Comparison of ENCODE assay signal across 20 cellular contexts in the genomic region with DNA sequence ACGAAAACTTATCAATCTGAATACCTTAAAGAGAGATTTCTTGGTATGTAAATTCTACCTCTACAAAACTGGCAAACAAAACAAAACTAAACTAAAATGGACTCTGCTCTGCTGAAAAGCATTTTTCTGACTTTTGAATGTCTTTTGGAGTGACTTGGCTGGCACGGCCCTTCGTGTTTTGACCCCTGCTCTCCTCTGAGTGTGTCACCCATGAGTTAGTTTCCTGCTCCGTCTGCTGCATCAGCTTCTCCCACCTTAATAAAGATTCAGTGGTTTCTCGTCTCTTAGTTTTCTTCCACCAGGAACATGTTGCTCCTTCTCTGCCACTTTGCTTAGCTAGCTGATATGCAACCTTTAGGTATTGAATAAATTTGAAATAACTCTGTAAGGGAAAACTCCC.
A peak's percentile ranks its signal among the peaks of the same experiment; 100 is the strongest.
DNase-seq lines count a peak whose midpoint lies in the region; ATAC-seq, FAIRE-seq and TF ChIP-seq lines count a peak whose summit lies in the region.
"Had no signal": no experiment of that assay in that cellular context is flagged by ENCODE, and none has a peak within 500 bp of the region (broad histone marks: within the 10 kb centered on the region; RNA-seq: fewer than 3 reads in every experiment).

No MANE protein-coding gene starts in this region.

- TF ChIP-seq CTCF in SU-DHL-6 (IDR thresholded peaks at IDR 0.05; ENCODE audit: insufficient read depth, low read length, poor library complexity, severe bottlenecking) (no peak), endothelial cell of umbilical vein (IDR thresholded peaks at IDR 0.05; ENCODE audit: extremely low read depth in 1 of 2, insufficient read depth in 1 of 2, low read depth in 1 of 2, low read length in 2 of 2) (no peak)

- CTCF ChIA-PET in endothelial cell of umbilical vein (lab: Charles Lee) = no interaction called here

- H3F3A ChIP-seq in SU-DHL-6 (ENCODE audit: insufficient read depth) = no peaks in the 10 kb centered on the region

- no peaks in the 10 kb centered on the region for H3K9me2 ChIP-seq in SU-DHL-6 (replicated peaks; ENCODE audit: insufficient read depth, low read length)

- peaks cover 10% of the 10 kb centered on the region for H3K4me1 ChIP-seq in endothelial cell of umbilical vein (ENCODE audit: control insufficient read depth, extremely low read depth, insufficient read depth, low read length)

- DNase-seq in HS-5 (ENCODE audit: low read depth) (peak; percentile 20), endothelial cell of umbilical vein (ENCODE audit: low read depth, low spot score) (peak; percentile 43), kidney tubule cell (ENCODE audit: low spot score) (no peak), NCI-H2029 treated with DMSO at 0.1 percent for 48 hours (lab: John Stamatoyannopoulos, UW) (no peak)
- no peak for DNase-seq in activated CD4-positive, alpha-beta T cell treated with anti-CD3 and anti-CD28 coated beads, Interleukin-2, amount 50 U/mL, for 4 hours
- DNase-seq: AML-193, DND-41, GDM1, GM23248, KG1, MV-4-11, NCI-H1694 treated with DMSO at 0.1 percent for 48 hours, NCI-H226, NCI-H524, Right ventricle myocardium superior, T-cell had no signal

- BruUV-seq in endothelial cell of umbilical vein (replicated peaks; lab: Mats Ljungman, UMichigan) = no TSS peak

- dilution Hi-C loops in endothelial cell of umbilical vein (cut with MboI; ENCODE audit: extremely low pct_ligation_motif_present, low sequenced_read_pairs) = no loop called here

- H3K9me1 ChIP-seq in endothelial cell of umbilical vein (replicated peaks; ENCODE audit: control insufficient read depth, extremely low read depth, insufficient read depth, low read length) = no peaks in the 10 kb centered on the region

- intact Hi-C loops in endothelial cell of umbilical vein (cut with micrococcal nuclease) = no loop called here

- TF ChIP-seq POLR2A in endothelial cell of umbilical vein (IDR thresholded peaks at IDR 0.05; ENCODE audit: low read depth, low read length) = no peak

- no peak for ATAC-seq in GM19351 (IDR thresholded peaks at IDR 0.05; ENCODE audit: unreplicated experiment)
- ATAC-seq: HCT116, T-cell had no signal

- H3K27ac ChIP-seq in SU-DHL-6 (ENCODE audit: low read depth, low read length) (no peak overlapping the region), endothelial cell of umbilical vein (ENCODE audit: insufficient read depth, low read depth, low read length) (peak overlapping the region; percentile 14)
- H3K27ac ChIP-seq: GM23248 had no signal

- FAIRE-seq in endothelial cell of umbilical vein (lab: Jason Lieb, UNC) = peak; percentile 73
- FAIRE-seq: RCC 7860 had no signal

- H3K9me3 ChIP-seq in SU-DHL-6 (ENCODE audit: insufficient read depth, low read length) (no peaks in the 10 kb centered on the region), endothelial cell of umbilical vein (replicated peaks; ENCODE audit: control insufficient read depth, insufficient read depth, low read length) (no peaks in the 10 kb centered on the region)

- H3K9ac ChIP-seq in SU-DHL-6 (ENCODE audit: low read length) (no peak overlapping the region), endothelial cell of umbilical vein (replicated peaks; ENCODE audit: extremely low read depth, insufficient read depth, low read length) (peak overlapping the region; percentile 7)
- H3K9ac ChIP-seq: GM23248 had no signal

- H3K36me3 ChIP-seq in SU-DHL-6 (ENCODE audit: low read length) (no peaks in the 10 kb centered on the region), endothelial cell of umbilical vein (ENCODE audit: control insufficient read depth in 2 of 2, extremely low read depth in 1 of 2, insufficient read depth in 2 of 2, low read length in 2 of 2) (no peaks in the 10 kb centered on the region)

- H2AFZ ChIP-seq in SU-DHL-6 (ENCODE audit: low read depth, low read length, severe bottlenecking) (peak overlapping the region; percentile 60), endothelial cell of umbilical vein (ENCODE audit: low read depth, low read length) (peak overlapping the region; percentile 14)
- H2AFZ ChIP-seq: GM23248 had no signal

- no peaks in the 10 kb centered on the region for H4K20me1 ChIP-seq in SU-DHL-6 (ENCODE audit: low read depth, low read length)
- no peaks in the 10 kb centered on the region for H4K20me1 ChIP-seq in endothelial cell of umbilical vein (replicated peaks; ENCODE audit: control insufficient read depth, extremely low read depth, insufficient read depth, low read length)

- H3K27me3 ChIP-seq in SU-DHL-6 (ENCODE audit: low read length) (no peaks in the 10 kb centered on the region), endothelial cell of umbilical vein (ENCODE audit: control insufficient read depth in 2 of 2, insufficient read depth in 2 of 2, low read length in 2 of 2) (no peaks in the 10 kb centered on the region)

- POLR2A ChIA-PET in endothelial cell of umbilical vein (lab: Charles Lee) = no interaction called here

- H3K4me2 ChIP-seq in SU-DHL-6 (ENCODE audit: low read depth, low read length, poor library complexity, severe bottlenecking) = no peak overlapping the region
- H3K4me2 ChIP-seq in endothelial cell of umbilical vein (ENCODE audit: insufficient read depth, low read length) = peak overlapping the region; percentile 25

- no peaks in the 10 kb centered on the region for H3K79me2 ChIP-seq in SU-DHL-6 (ENCODE audit: insufficient read depth, low read length)
- no peaks in the 10 kb centered on the region for H3K79me2 ChIP-seq in endothelial cell of umbilical vein (ENCODE audit: control insufficient read depth, insufficient read depth, low read length)

- no peak overlapping the region for H3K4me3 ChIP-seq in SU-DHL-6 (ENCODE audit: insufficient read depth, low read length, poor library complexity, severe bottlenecking)
- H3K4me3 ChIP-seq in endothelial cell of umbilical vein (replicated peaks in 1 of 3; ENCODE audit: insufficient read depth in 1 of 3, low read depth in 1 of 3, low read length in 3 of 3) = no peak overlapping the region
- H3K4me3 ChIP-seq: GM23248 had no signal

TF ChIP-seq in endothelial cell of umbilical vein, 7 proteins besides CTCF, POLR2A, EP300 and RAD21:
- TF ChIP-seq GATA2 (IDR thresholded peaks at IDR 0.05; ENCODE audit: insufficient read depth, insufficient read length, low read depth, low read length) (no peak), POLR2AphosphoS5 (IDR thresholded peaks at IDR 0.05; ENCODE audit: insufficient read depth, low read depth, low read length) (peak; percentile 19), FOS (IDR thresholded peaks at IDR 0.05; ENCODE audit: borderline replicate concordance, insufficient read depth, low read length) (peak; percentile 88), JUN (IDR thresholded peaks at IDR 0.05; ENCODE audit: borderline replicate concordance, insufficient read depth, insufficient read length, low read depth) (peak; percentile 7)
- TF ChIP-seq, protein P1, sequence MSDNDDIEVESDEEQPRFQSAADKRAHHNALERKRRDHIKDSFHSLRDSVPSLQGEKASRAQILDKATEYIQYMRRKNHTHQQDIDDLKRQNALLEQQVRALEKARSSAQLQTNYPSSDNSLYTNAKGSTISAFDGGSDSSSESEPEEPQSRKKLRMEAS (IDR thresholded peaks at IDR 0.05; ENCODE audit: insufficient read depth, insufficient read length) = no peak

Comparison
In these comparisons a context has a peak if more than half of its experiments do, and no peak if none do; other contexts are left out.
1. DNase-seq: peak in HS-5 (single experiment) and endothelial cell of umbilical vein (single experiment); none in activated CD4-positive, alpha-beta T cell treated with anti-CD3 and anti-CD28 coated beads, Interleukin-2, amount 50 U/mL, for 4 hours (0 of 2), kidney tubule cell (single experiment) and NCI-H2029 treated with DMSO at 0.1 percent for 48 hours (single experiment).